ENCODE assay signal across 8 cellular contexts in the genomic region with DNA sequence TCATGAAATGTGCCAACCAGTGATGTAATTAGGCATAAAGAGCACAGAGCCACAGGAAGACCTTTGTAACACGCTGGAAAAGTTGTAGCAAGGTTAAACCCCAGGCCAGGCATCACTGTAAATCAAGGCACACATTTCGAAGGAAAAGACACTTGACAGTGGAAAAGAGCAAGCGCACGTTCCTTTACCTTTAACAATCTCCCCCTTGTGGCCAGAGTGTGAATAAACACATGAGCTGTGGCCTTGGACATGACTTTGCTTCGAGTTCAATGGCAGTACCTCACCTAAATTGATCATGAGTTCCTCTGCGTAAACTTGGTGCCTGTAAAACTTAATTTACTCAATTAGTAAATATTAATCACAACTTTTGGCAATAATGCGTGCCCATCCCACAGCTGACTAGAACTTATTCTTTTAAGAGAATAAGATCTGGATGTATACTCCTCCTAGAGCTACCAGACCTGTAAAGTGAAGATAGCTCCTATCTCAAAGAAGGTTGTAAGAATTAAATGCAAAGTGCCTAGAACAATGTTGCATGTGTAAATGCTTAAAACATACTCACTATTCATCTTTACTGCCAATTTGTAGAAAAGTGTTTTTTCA.
DNase-seq lines count a peak whose midpoint lies in the region; TF ChIP-seq lines count a peak whose summit lies in the region.

No MANE protein-coding gene starts in this region.

- H3K4me3 ChIP-seq in HFF-Myc (replicated peaks; ENCODE audit: low read depth, low read length), result no peak overlapping the region
- H3K4me3 ChIP-seq in MM.1S (ENCODE audit: low read length), result no peak overlapping the region

- H3K36me3 ChIP-seq in MM.1S (replicated peaks; ENCODE audit: insufficient read depth, low read length), result no peaks in the 10 kb centered on the region

- H2AFZ ChIP-seq in MM.1S (ENCODE audit: low read length), result no peak overlapping the region

- H3K9ac ChIP-seq in MM.1S (ENCODE audit: low read length), result no peak overlapping the region

- H3F3A ChIP-seq in MM.1S (ENCODE audit: insufficient read depth, low read length), result no peaks in the 10 kb centered on the region

- no peaks in the 10 kb centered on the region for H3K9me3 ChIP-seq in MM.1S (replicated peaks; ENCODE audit: insufficient read depth, low read length)

- no peak overlapping the region for H3K27ac ChIP-seq in MM.1S (ENCODE audit: low read length)

- no peak overlapping the region for H3K4me2 ChIP-seq in MM.1S (ENCODE audit: low read depth, low read length)

- no peaks in the 10 kb centered on the region for H3K9me2 ChIP-seq in MM.1S (replicated peaks; ENCODE audit: insufficient read depth, low read length)

- no peaks in the 10 kb centered on the region for H3K79me2 ChIP-seq in MM.1S (ENCODE audit: low read length)

- no peaks in the 10 kb centered on the region for H3K27me3 ChIP-seq in MM.1S (replicated peaks; ENCODE audit: insufficient read depth, low read length)

- TF ChIP-seq CTCF in HFF-Myc (IDR thresholded peaks at IDR 0.05; ENCODE audit: low read depth, low read length, missing control alignments) (peak; percentile 66), MM.1S (IDR thresholded peaks at IDR 0.05; ENCODE audit: low read length) (peak; percentile 66)

- H4K20me1 ChIP-seq in MM.1S (ENCODE audit: insufficient read depth, low read length), result no peaks in the 10 kb centered on the region

- DNase-seq in NCI-H2107 treated with DMSO at 0.1 percent for 48 hours (lab: John Stamatoyannopoulos, UW; ENCODE audit: unreplicated experiment), result peak; percentile 26
- no peak for DNase-seq in NCI-H2107 (lab: John Stamatoyannopoulos, UW)
- DNase-seq in HFF-Myc (ENCODE audit: extremely low read depth, low read depth), result peak; percentile 14
- peak; percentile 68 for DNase-seq in MM.1S
- peak; percentile 7 to 69 for DNase-seq in SW 1271 (lab: John Stamatoyannopoulos, UW)
- peak; percentile 54 for DNase-seq in amniotic epithelial cell (ENCODE audit: low read depth)
- DNase-seq in iPS DF 19.7 (ENCODE audit: low read depth, low spot score), result peak; percentile 42
- DNase-seq in stimulated activated CD4-positive, alpha-beta T cell treated with anti-CD3 and anti-CD28 coated beads, Interleukin-12 subunit alpha, Interleukin-12 subunit beta, amount 100 ng/mL, for 48 hours (ENCODE audit: low read depth in 2 of 3, low spot score in 1 of 3), result peak; percentile 9 to 61 (median 28)

- no peaks in the 10 kb centered on the region for H3K4me1 ChIP-seq in MM.1S (ENCODE audit: low read length)
